Comparison of ENCODE assay signal across 19 cellular contexts in genomic region chr4:22744478-22745062, GRCh38. TPM values are rescaled to one million over a fixed set of nuclear protein-coding genes. Genes with fewer than 3 reads are reported as not detected.
DNase-seq lines count a peak whose midpoint lies in the region; ATAC-seq, FAIRE-seq and TF ChIP-seq lines count a peak whose summit lies in the region.
"Had no signal": no experiment of that assay in that cellular context is flagged by ENCODE, and none has a peak within 500 bp of the region (broad histone marks: within the 10 kb centered on the region; RNA-seq: fewer than 3 reads in every experiment).

No MANE protein-coding gene starts in this region.

- H4K20me1 ChIP-seq in OCI-LY3 (ENCODE audit: insufficient read depth, low read length), result no peaks in the 10 kb centered on the region

- peak overlapping the region; percentile 51 for H3K4me3 ChIP-seq in GM06990 (replicated peaks; ENCODE audit: low read depth, low read length)
- peak overlapping the region; percentile 5; the same call in 1 of the 2 replicates for H3K4me3 ChIP-seq in OCI-LY3 (ENCODE audit: low read length)

- CTCF ChIA-PET in activated CD4-positive, alpha-beta T cell treated with anti-CD3 and anti-CD28 coated beads for 36 hours (lab: Charles Lee), result no interaction called here

- no peaks in the 10 kb centered on the region for H3K36me3 Mint-ChIP-seq in activated CD4-positive, alpha-beta T cell treated with anti-CD3 and anti-CD28 coated beads, Interleukin-2, amount 10 ng/mL, durations not matched to agents 24 days and 14 days (ENCODE audit: low read depth)
- H3K36me3 Mint-ChIP-seq in activated CD4-positive, alpha-beta T cell treated with anti-CD3 and anti-CD28 coated beads for 36 hours (ENCODE audit: low read depth), result no peaks in the 10 kb centered on the region

- ATAC-seq in GM21360 (IDR thresholded peaks at IDR 0.05; ENCODE audit: unreplicated experiment), result peak; percentile 54
- ATAC-seq in GM19467 (IDR thresholded peaks at IDR 0.05; ENCODE audit: unreplicated experiment), result no peak
- ATAC-seq in activated CD4-positive, alpha-beta T cell treated with anti-CD3 and anti-CD28 coated beads for 36 hours, result no peak
- ATAC-seq: HCT116 had no signal

- no peaks in the 10 kb centered on the region for H3K27me3 ChIP-seq in GM06990 (replicated peaks; ENCODE audit: control insufficient read depth, insufficient read depth, low read length)
- H3K27me3 ChIP-seq in OCI-LY3 (ENCODE audit: low read depth, low read length), result no peaks in the 10 kb centered on the region

- H3K27ac ChIP-seq in OCI-LY3 (ENCODE audit: low read length), result peak overlapping the region; percentile 88

- FAIRE-seq in H54 (lab: Jason Lieb, UNC), result no peak
- FAIRE-seq: G401.6 had no signal

- H3K27me3 Mint-ChIP-seq in activated CD4-positive, alpha-beta T cell treated with anti-CD3 and anti-CD28 coated beads, Interleukin-2, amount 10 ng/mL, durations not matched to agents 24 days and 14 days, result peaks cover 2% of the 10 kb centered on the region
- H3K27me3 Mint-ChIP-seq in activated CD4-positive, alpha-beta T cell treated with anti-CD3 and anti-CD28 coated beads for 36 hours, result no peaks in the 10 kb centered on the region

- H3K9me3 Mint-ChIP-seq in activated CD4-positive, alpha-beta T cell treated with anti-CD3 and anti-CD28 coated beads, Interleukin-2, amount 10 ng/mL, durations not matched to agents 24 days and 14 days, result peaks cover 3% of the 10 kb centered on the region
- peaks cover 3% of the 10 kb centered on the region for H3K9me3 Mint-ChIP-seq in activated CD4-positive, alpha-beta T cell treated with anti-CD3 and anti-CD28 coated beads for 36 hours (ENCODE audit: low read depth)

- no peak for TF ChIP-seq POLR2A in H54 (IDR thresholded peaks at IDR 0.05; ENCODE audit: low read depth, low read length)

- H3K27ac Mint-ChIP-seq in activated CD4-positive, alpha-beta T cell treated with anti-CD3 and anti-CD28 coated beads, Interleukin-2, amount 10 ng/mL, durations not matched to agents 24 days and 14 days, result no peak overlapping the region
- H3K27ac Mint-ChIP-seq in activated CD4-positive, alpha-beta T cell treated with anti-CD3 and anti-CD28 coated beads for 36 hours, result no peak overlapping the region
- H3K27ac Mint-ChIP-seq: CD4-positive, alpha-beta T cell had no signal

- H3K4me1 Mint-ChIP-seq in activated CD4-positive, alpha-beta T cell treated with anti-CD3 and anti-CD28 coated beads, Interleukin-2, amount 10 ng/mL, durations not matched to agents 24 days and 14 days, result no peaks in the 10 kb centered on the region
- H3K4me1 Mint-ChIP-seq in activated CD4-positive, alpha-beta T cell treated with anti-CD3 and anti-CD28 coated beads for 36 hours, result no peaks in the 10 kb centered on the region

- H3K4me1 ChIP-seq in OCI-LY3 (ENCODE audit: low read length), result peaks cover 26% of the 10 kb centered on the region

- no peak for TF ChIP-seq CTCF in GM06990 (IDR thresholded peaks at IDR 0.05; ENCODE audit: insufficient read depth, low read length, poor library complexity, severe bottlenecking)
- TF ChIP-seq CTCF in OCI-LY3 (IDR thresholded peaks at IDR 0.05; ENCODE audit: low read depth, low read length), result no peak

- H3K9ac ChIP-seq in OCI-LY3 (ENCODE audit: low read length), result peak overlapping the region; percentile 28; the same call in 1 of the 2 replicates

- DNase-seq in GM06990 (ENCODE audit: extremely low read depth, insufficient read length) (no peak), kidney tubule cell (ENCODE audit: low spot score) (peak; percentile 13), H54 (ENCODE audit: insufficient read length, low spot score) (no peak)
- no peak for DNase-seq in activated CD4-positive, alpha-beta T cell treated with anti-CD3 and anti-CD28 coated beads, Interleukin-2, amount 10 ng/mL, durations not matched to agents 24 days and 14 days
- DNase-seq in activated CD4-positive, alpha-beta T cell treated with anti-CD3 and anti-CD28 coated beads for 36 hours, result no peak
- DNase-seq: 8988T; C1 segment of cervical spinal cord; CD4-positive, alpha-beta T cell; DMS153; DMS79 treated with DMSO at 0.1 percent for 48 hours; EL; IMR-90; KG1 had no signal

- no peak overlapping the region for H3K4me3 Mint-ChIP-seq in activated CD4-positive, alpha-beta T cell treated with anti-CD3 and anti-CD28 coated beads, Interleukin-2, amount 10 ng/mL, durations not matched to agents 24 days and 14 days
- H3K4me3 Mint-ChIP-seq in activated CD4-positive, alpha-beta T cell treated with anti-CD3 and anti-CD28 coated beads for 36 hours, result no peak overlapping the region
- H3K4me3 Mint-ChIP-seq: CD4-positive, alpha-beta T cell had no signal

- H3K79me2 ChIP-seq in OCI-LY3 (ENCODE audit: low read length), result no peaks in the 10 kb centered on the region

- POLR2A ChIA-PET in activated CD4-positive, alpha-beta T cell treated with anti-CD3 and anti-CD28 coated beads for 36 hours (lab: Charles Lee), result no interaction called here

- no peaks in the 10 kb centered on the region for H3K36me3 ChIP-seq in GM06990 (ENCODE audit: control insufficient read depth, insufficient read depth, low read length)
- peaks cover 17% of the 10 kb centered on the region for H3K36me3 ChIP-seq in OCI-LY3 (replicated peaks; ENCODE audit: low read depth, low read length)

- H3K9me3 ChIP-seq in OCI-LY3 (ENCODE audit: insufficient read depth, low read length), result peaks cover 4% of the 10 kb centered on the region; the same call in 1 of the 2 replicates

- intact Hi-C loops in activated CD4-positive, alpha-beta T cell treated with anti-CD3 and anti-CD28 coated beads, Interleukin-2, amount 10 ng/mL, durations not matched to agents 24 days and 14 days (cut with micrococcal nuclease), result loop anchor here (10.0 kb wide), 1 partner anchor 60 kb away; no protein-coding TSS in a partner anchor
- intact Hi-C loops in activated CD4-positive, alpha-beta T cell treated with anti-CD3 and anti-CD28 coated beads for 36 hours (cut with DNase I, micrococcal nuclease), result no loop called here

- H3K4me2 ChIP-seq in OCI-LY3 (ENCODE audit: low read length), result peak overlapping the region; percentile 23

- H2AFZ ChIP-seq in OCI-LY3 (ENCODE audit: low read depth, low read length), result peak overlapping the region; percentile 40; the same call in 1 of the 2 replicates

RNA-seq across cellular contexts. Expression of gene GBA3, which starts 51.8 kb away (rescaled TPM):
- not detected in 2 replicates for total RNA-seq in activated CD4-positive, alpha-beta T cell treated with anti-CD3 and anti-CD28 coated beads, Interleukin-2, amount 10 ng/mL, durations not matched to agents 24 days and 14 days
- not detected for total RNA-seq in activated CD4-positive, alpha-beta T cell treated with anti-CD3 and anti-CD28 coated beads for 36 hours
- total RNA-seq: CD4-positive, alpha-beta T cell; HT-29; IMR-90 had no signal
